8 cellular contexts compared by ENCODE assay signal in the genomic region with DNA sequence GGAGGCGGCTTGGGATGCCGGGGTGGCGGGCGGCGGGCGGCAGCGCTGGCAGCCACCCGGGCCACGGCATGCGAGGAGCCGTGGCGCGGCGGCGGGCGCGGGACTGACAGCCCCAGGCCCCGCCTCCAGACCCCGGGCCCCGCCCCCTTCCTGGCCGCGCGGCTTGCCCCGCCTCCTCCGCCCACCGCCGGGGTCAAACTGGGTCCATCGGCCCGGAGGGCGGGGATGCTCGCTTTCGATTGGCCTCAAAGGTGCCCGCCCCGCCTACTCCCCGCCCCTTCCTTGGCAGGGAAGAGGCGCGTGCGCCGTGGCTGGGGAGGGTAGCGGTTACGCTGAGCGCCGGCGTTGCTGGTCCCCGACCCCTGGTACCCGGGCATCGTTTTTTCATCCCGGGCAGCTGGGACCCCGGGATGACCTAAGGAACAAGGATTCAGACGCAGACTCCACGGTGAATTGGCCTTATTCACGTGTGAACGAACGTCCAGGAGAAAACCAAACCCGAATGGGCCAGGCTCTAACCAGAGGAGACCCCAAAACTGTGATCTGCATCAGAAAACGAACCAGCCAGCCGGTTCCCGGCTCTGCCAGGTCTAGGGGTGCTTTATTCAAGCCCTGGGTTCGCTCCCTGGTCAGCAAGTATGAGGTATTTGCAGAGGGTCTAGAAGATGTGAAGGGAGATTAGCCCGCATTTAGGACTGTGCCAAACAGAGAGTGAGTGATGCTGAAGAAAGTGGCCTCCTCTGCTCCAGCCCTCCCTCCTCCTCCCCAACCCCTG.
DNase-seq lines count a peak whose midpoint lies in the region; ATAC-seq and TF ChIP-seq lines count a peak whose summit lies in the region.

No MANE protein-coding gene starts in this region.

- peak; percentile 59 for TF ChIP-seq POLR2A in GM19099 (IDR thresholded peaks at IDR 0.05; ENCODE audit: extremely low read depth, insufficient read length, low read depth)

- peak overlapping the region; percentile 80 for H3K4me3 ChIP-seq in kidney epithelial cell (ENCODE audit: low read depth, low read length)

- H3K36me3 ChIP-seq in kidney epithelial cell (ENCODE audit: control insufficient read depth, insufficient read depth, low read length) = no peaks in the 10 kb centered on the region

- DNase-seq in AML-193 (lab: John Stamatoyannopoulos, UW) (peak; percentile 66 to 78), NCI-H345 (lab: John Stamatoyannopoulos, UW) (peak; percentile 94), cerebellum (ENCODE audit: low spot score) (peak; percentile 97), kidney epithelial cell (ENCODE audit: low read depth) (peak; percentile 57)
- DNase-seq in activated CD4-positive, CD25-positive, alpha-beta regulatory T cell treated with anti-CD3 and anti-CD28 coated beads, Interleukin-2, amount 50 U/mL, for 72 hours = peak; percentile 99
- DNase-seq in stimulated activated CD4-positive, alpha-beta T cell treated with anti-CD3 and anti-CD28 coated beads, Interleukin-15, amount 100 ng/mL, for 1 hour (ENCODE audit: low read depth in 1 of 2, low spot score in 1 of 2) = peak; percentile 98 to 99

- TF ChIP-seq CTCF in kidney epithelial cell (IDR thresholded peaks at IDR 0.05; ENCODE audit: insufficient read depth, low read length, poor library complexity, severe bottlenecking) = no peak

- H3K27me3 ChIP-seq in kidney epithelial cell (ENCODE audit: control insufficient read depth, insufficient read depth, low read length) = no peaks in the 10 kb centered on the region

- peak; percentile 91 for ATAC-seq in HG03354 (IDR thresholded peaks at IDR 0.05; ENCODE audit: poor library complexity, severe bottlenecking, unreplicated experiment)

Comparison
In these comparisons a context has a peak if more than half of its experiments do, and no peak if none do; other contexts are left out.
1. Peak in every context shown above with its lines: DNase-seq, ATAC-seq and H3K4me3 ChIP-seq.